ENCODE assay signal across 1 cellular context in genomic region chr16:86751081-86752030, GRCh38.
TF ChIP-seq lines count a peak whose summit lies in the region.

No MANE protein-coding gene starts in this region.

TF ChIP-seq in WTC11, 78 proteins besides CTCF, POLR2A, EP300 and RAD21 (continued from another document):
- TF ChIP-seq ZNF512 (CRISPR knock-in tag; IDR thresholded peaks at IDR 0.05; ENCODE audit: borderline replicate concordance) (no peak), E2F4 (CRISPR knock-in tag; IDR thresholded peaks at IDR 0.05; ENCODE audit: borderline replicate concordance, low read depth) (no peak), ERG (CRISPR knock-in tag; IDR thresholded peaks at IDR 0.05) (no peak), MXD4 (CRISPR knock-in tag; IDR thresholded peaks at IDR 0.05; ENCODE audit: borderline replicate concordance) (no peak)
